2 cellular contexts compared by ENCODE assay signal in genomic region chr15:98799461-98799971, GRCh38.
TF ChIP-seq lines count a peak whose summit lies in the region.

No MANE protein-coding gene starts in this region.

TF ChIP-seq in A549, 52 proteins besides CTCF, POLR2A, EP300 and RAD21 (continued from another document):
- TF ChIP-seq TP53 (CRISPR knock-in tag; IDR thresholded peaks at IDR 0.05) (no peak), SREBF2 (IDR thresholded peaks at IDR 0.05) (no peak), CEBPB (IDR thresholded peaks at IDR 0.05) (peak; percentile 76 to 91; a peak in 3 of 4 replicates), BHLHE40 (IDR thresholded peaks at IDR 0.05; ENCODE audit: low read depth, low read length) (no peak), FOXS1 (CRISPR knock-in tag; IDR thresholded peaks at IDR 0.05) (no peak), FOSL2 (IDR thresholded peaks at IDR 0.05) (no peak), FOSL2 (CRISPR knock-in tag; IDR thresholded peaks at IDR 0.05) (no peak), KDM1A (IDR thresholded peaks at IDR 0.05; ENCODE audit: low read depth) (no peak), MAX (IDR thresholded peaks at IDR 0.05) (peak; percentile 52; the same call in 1 of the 2 replicates), ZSCAN20 (CRISPR knock-in tag; IDR thresholded peaks at IDR 0.05) (no peak), TFCP2L1 (CRISPR knock-in tag; IDR thresholded peaks at IDR 0.05) (no peak), HOXB5 (CRISPR knock-in tag; IDR thresholded peaks at IDR 0.05) (no peak), JUN (IDR thresholded peaks at IDR 0.05) (peak in 1 of 2 experiments; percentile 26; a peak in 1 of 5 replicates), PHF8 (IDR thresholded peaks at IDR 0.05; ENCODE audit: borderline replicate concordance, low read depth) (no peak)
- TF ChIP-seq, protein P1, sequence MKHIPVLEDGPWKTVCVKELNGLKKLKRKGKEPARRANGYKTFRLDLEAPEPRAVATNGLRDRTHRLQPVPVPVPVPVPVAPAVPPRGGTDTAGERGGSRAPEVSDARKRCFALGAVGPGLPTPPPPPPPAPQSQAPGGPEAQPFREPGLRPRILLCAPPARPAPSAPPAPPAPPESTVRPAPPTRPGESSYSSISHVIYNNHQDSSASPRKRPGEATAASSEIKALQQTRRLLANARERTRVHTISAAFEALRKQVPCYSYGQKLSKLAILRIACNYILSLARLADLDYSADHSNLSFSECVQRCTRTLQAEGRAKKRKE (CRISPR knock-in tag; IDR thresholded peaks at IDR 0.05; ENCODE audit: low read depth) = no peak
- TF ChIP-seq, protein P2, sequence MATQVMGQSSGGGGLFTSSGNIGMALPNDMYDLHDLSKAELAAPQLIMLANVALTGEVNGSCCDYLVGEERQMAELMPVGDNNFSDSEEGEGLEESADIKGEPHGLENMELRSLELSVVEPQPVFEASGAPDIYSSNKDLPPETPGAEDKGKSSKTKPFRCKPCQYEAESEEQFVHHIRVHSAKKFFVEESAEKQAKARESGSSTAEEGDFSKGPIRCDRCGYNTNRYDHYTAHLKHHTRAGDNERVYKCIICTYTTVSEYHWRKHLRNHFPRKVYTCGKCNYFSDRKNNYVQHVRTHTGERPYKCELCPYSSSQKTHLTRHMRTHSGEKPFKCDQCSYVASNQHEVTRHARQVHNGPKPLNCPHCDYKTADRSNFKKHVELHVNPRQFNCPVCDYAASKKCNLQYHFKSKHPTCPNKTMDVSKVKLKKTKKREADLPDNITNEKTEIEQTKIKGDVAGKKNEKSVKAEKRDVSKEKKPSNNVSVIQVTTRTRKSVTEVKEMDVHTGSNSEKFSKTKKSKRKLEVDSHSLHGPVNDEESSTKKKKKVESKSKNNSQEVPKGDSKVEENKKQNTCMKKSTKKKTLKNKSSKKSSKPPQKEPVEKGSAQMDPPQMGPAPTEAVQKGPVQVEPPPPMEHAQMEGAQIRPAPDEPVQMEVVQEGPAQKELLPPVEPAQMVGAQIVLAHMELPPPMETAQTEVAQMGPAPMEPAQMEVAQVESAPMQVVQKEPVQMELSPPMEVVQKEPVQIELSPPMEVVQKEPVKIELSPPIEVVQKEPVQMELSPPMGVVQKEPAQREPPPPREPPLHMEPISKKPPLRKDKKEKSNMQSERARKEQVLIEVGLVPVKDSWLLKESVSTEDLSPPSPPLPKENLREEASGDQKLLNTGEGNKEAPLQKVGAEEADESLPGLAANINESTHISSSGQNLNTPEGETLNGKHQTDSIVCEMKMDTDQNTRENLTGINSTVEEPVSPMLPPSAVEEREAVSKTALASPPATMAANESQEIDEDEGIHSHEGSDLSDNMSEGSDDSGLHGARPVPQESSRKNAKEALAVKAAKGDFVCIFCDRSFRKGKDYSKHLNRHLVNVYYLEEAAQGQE (IDR thresholded peaks at IDR 0.05) = no peak

TF ChIP-seq in HepG2, 621 proteins besides CTCF, POLR2A, EP300 and RAD21 (continued from another document and continues in another):
- TF ChIP-seq, protein P3, sequence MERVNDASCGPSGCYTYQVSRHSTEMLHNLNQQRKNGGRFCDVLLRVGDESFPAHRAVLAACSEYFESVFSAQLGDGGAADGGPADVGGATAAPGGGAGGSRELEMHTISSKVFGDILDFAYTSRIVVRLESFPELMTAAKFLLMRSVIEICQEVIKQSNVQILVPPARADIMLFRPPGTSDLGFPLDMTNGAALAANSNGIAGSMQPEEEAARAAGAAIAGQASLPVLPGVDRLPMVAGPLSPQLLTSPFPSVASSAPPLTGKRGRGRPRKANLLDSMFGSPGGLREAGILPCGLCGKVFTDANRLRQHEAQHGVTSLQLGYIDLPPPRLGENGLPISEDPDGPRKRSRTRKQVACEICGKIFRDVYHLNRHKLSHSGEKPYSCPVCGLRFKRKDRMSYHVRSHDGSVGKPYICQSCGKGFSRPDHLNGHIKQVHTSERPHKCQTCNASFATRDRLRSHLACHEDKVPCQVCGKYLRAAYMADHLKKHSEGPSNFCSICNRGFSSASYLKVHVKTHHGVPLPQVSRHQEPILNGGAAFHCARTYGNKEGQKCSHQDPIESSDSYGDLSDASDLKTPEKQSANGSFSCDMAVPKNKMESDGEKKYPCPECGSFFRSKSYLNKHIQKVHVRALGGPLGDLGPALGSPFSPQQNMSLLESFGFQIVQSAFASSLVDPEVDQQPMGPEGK (CRISPR knock-in tag; IDR thresholded peaks at IDR 0.05) = peak; percentile 88
- TF ChIP-seq, protein P4, sequence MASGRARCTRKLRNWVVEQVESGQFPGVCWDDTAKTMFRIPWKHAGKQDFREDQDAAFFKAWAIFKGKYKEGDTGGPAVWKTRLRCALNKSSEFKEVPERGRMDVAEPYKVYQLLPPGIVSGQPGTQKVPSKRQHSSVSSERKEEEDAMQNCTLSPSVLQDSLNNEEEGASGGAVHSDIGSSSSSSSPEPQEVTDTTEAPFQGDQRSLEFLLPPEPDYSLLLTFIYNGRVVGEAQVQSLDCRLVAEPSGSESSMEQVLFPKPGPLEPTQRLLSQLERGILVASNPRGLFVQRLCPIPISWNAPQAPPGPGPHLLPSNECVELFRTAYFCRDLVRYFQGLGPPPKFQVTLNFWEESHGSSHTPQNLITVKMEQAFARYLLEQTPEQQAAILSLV (CRISPR knock-in tag; IDR thresholded peaks at IDR 0.05; ENCODE audit: borderline replicate concordance) = no peak
- TF ChIP-seq HIVEP1 (CRISPR knock-in tag; IDR thresholded peaks at IDR 0.05) (no peak), KLF13 (CRISPR knock-in tag; IDR thresholded peaks at IDR 0.05) (no peak), SKI (IDR thresholded peaks at IDR 0.05; ENCODE audit: partially characterized antibody) (no peak), SUZ12 (IDR thresholded peaks at IDR 0.05; ENCODE audit: low read depth, low read length) (no peak), TRIM24 (CRISPR knock-in tag; IDR thresholded peaks at IDR 0.05) (no peak), FIP1L1 (IDR thresholded peaks at IDR 0.05; ENCODE audit: borderline replicate concordance, insufficient read depth, low read depth, low read length) (no peak), MAZ (IDR thresholded peaks at IDR 0.05; ENCODE audit: borderline replicate concordance, low read depth, low read length) (no peak), MAZ (CRISPR knock-in tag; IDR thresholded peaks at IDR 0.05; ENCODE audit: low read depth) (no peak), NR2F6 (IDR thresholded peaks at IDR 0.05) (no peak), NR2F6 (CRISPR knock-in tag; IDR thresholded peaks at IDR 0.05) (0 out of 2 replicates have a peak, but pooled peaks have one; percentile 6), ASH2L (IDR thresholded peaks at IDR 0.05; ENCODE audit: insufficient read length, low read depth, low read length) (no peak), KDM6A (CRISPR knock-in tag; IDR thresholded peaks at IDR 0.05; ENCODE audit: low read depth) (no peak), ZNF678 (CRISPR knock-in tag; IDR thresholded peaks at IDR 0.05) (no peak), SOX5 (CRISPR knock-in tag; IDR thresholded peaks at IDR 0.05; ENCODE audit: borderline replicate concordance) (0 out of 2 replicates have a peak, but pooled peaks have one; percentile 41), BRCA1 (CRISPR knock-in tag; IDR thresholded peaks at IDR 0.05) (no peak), PHF8 (CRISPR knock-in tag; IDR thresholded peaks at IDR 0.05) (no peak), ZNF530 (CRISPR knock-in tag; IDR thresholded peaks at IDR 0.05; ENCODE audit: low read depth) (no peak), CCAR2 (optimal IDR thresholded peaks at IDR 0.05; ENCODE audit: low read depth, low read length) (no peak), ONECUT2 (CRISPR knock-in tag; IDR thresholded peaks at IDR 0.05) (no peak), ZNF816 (CRISPR knock-in tag; IDR thresholded peaks at IDR 0.05; ENCODE audit: borderline replicate concordance) (no peak), PRMT3 (CRISPR knock-in tag; IDR thresholded peaks at IDR 0.05; ENCODE audit: borderline replicate concordance, low read depth) (no peak), ZNF20 (CRISPR knock-in tag; IDR thresholded peaks at IDR 0.05) (no peak), ESRRA (CRISPR knock-in tag; IDR thresholded peaks at IDR 0.05; ENCODE audit: low read depth) (no peak), MIXL1 (CRISPR knock-in tag; IDR thresholded peaks at IDR 0.05) (0 out of 2 replicates have a peak, but pooled peaks have one; percentile 14), HDAC1 (CRISPR knock-in tag; IDR thresholded peaks at IDR 0.05) (no peak), FOXA3 (CRISPR knock-in tag; IDR thresholded peaks at IDR 0.05) (peak; percentile 49), POGK (CRISPR knock-in tag; conservative IDR thresholded peaks at IDR 0.05) (0 out of 2 replicates have a peak, but pooled peaks have one; percentile 19), PHF5A (CRISPR knock-in tag; IDR thresholded peaks at IDR 0.05; ENCODE audit: low read depth, unreplicated experiment) (no peak), SRF (IDR thresholded peaks at IDR 0.05; ENCODE audit: low read depth, low read length) (no peak), TMF1 (CRISPR knock-in tag; IDR thresholded peaks at IDR 0.05; ENCODE audit: low read depth) (no peak), JUN (CRISPR knock-in tag; IDR thresholded peaks at IDR 0.05) (no peak), ZKSCAN8 (CRISPR knock-in tag; IDR thresholded peaks at IDR 0.05; ENCODE audit: borderline replicate concordance) (no peak), ZKSCAN1 (IDR thresholded peaks at IDR 0.05; ENCODE audit: low read length) (no peak), ZNF766 (CRISPR knock-in tag; IDR thresholded peaks at IDR 0.05; ENCODE audit: borderline replicate concordance) (no peak), ZNF598 (CRISPR knock-in tag; IDR thresholded peaks at IDR 0.05; ENCODE audit: borderline replicate concordance) (no peak), HOXD1 (CRISPR knock-in tag; IDR thresholded peaks at IDR 0.05) (no peak), FOXA1 (IDR thresholded peaks at IDR 0.05) (no peak), FOXA1 (CRISPR knock-in tag; IDR thresholded peaks at IDR 0.05) (peak; percentile 70), SMAD3 (CRISPR knock-in tag; IDR thresholded peaks at IDR 0.05) (no peak), LCORL (IDR thresholded peaks at IDR 0.05) (no peak), LCORL (CRISPR knock-in tag; IDR thresholded peaks at IDR 0.05) (no peak), PHF21A (CRISPR knock-in tag; IDR thresholded peaks at IDR 0.05) (no peak; the same call in 1 of the 2 replicates)
- TF ChIP-seq, protein P5, sequence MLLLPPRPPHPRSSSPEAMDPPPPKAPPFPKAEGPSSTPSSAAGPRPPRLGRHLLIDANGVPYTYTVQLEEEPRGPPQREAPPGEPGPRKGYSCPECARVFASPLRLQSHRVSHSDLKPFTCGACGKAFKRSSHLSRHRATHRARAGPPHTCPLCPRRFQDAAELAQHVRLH (CRISPR knock-in tag; IDR thresholded peaks at IDR 0.05; ENCODE audit: borderline replicate concordance, low read depth) = no peak
- TF ChIP-seq, protein P6, sequence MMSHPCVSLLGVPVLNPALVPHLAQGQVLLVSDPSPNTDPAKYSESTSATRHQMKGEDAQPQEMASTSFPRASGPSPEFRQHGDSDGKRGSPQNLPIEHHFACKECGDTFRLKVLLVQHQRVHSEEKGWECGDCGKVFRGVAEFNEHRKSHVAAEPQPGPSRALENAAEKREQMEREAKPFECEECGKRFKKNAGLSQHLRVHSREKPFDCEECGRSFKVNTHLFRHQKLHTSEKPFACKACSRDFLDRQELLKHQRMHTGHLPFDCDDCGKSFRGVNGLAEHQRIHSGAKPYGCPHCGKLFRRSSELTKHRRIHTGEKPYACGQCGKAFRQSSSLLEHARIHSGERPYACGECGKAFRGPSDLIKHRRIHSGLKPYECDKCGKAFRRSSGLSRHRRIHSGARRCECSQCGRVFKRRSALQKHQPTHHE (CRISPR knock-in tag; IDR thresholded peaks at IDR 0.05; ENCODE audit: borderline replicate concordance) = no peak
- TF ChIP-seq, protein P7, sequence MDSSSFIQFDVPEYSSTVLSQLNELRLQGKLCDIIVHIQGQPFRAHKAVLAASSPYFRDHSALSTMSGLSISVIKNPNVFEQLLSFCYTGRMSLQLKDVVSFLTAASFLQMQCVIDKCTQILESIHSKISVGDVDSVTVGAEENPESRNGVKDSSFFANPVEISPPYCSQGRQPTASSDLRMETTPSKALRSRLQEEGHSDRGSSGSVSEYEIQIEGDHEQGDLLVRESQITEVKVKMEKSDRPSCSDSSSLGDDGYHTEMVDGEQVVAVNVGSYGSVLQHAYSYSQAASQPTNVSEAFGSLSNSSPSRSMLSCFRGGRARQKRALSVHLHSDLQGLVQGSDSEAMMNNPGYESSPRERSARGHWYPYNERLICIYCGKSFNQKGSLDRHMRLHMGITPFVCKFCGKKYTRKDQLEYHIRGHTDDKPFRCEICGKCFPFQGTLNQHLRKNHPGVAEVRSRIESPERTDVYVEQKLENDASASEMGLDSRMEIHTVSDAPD (CRISPR knock-in tag; IDR thresholded peaks at IDR 0.05) = no peak
- TF ChIP-seq, protein P8, sequence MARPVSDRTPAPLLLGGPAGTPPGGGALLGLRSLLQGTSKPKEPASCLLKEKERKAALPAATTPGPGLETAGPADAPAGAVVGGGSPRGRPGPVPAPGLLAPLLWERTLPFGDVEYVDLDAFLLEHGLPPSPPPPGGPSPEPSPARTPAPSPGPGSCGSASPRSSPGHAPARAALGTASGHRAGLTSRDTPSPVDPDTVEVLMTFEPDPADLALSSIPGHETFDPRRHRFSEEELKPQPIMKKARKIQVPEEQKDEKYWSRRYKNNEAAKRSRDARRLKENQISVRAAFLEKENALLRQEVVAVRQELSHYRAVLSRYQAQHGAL (CRISPR knock-in tag; IDR thresholded peaks at IDR 0.05; ENCODE audit: not compliant biosample characterization) = no peak
- TF ChIP-seq, protein P9, sequence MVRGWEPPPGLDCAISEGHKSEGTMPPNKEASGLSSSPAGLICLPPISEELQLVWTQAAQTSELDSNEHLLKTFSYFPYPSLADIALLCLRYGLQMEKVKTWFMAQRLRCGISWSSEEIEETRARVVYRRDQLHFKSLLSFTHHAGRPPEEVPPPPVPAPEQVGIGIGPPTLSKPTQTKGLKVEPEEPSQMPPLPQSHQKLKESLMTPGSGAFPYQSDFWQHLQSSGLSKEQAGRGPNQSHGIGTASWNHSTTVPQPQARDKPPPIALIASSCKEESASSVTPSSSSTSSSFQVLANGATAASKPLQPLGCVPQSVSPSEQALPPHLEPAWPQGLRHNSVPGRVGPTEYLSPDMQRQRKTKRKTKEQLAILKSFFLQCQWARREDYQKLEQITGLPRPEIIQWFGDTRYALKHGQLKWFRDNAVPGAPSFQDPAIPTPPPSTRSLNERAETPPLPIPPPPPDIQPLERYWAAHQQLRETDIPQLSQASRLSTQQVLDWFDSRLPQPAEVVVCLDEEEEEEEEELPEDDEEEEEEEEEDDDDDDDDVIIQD (CRISPR knock-in tag; IDR thresholded peaks at IDR 0.05; ENCODE audit: low read depth) = 0 out of 2 replicates have a peak, but pooled peaks have one; percentile 20
- TF ChIP-seq, protein P10, sequence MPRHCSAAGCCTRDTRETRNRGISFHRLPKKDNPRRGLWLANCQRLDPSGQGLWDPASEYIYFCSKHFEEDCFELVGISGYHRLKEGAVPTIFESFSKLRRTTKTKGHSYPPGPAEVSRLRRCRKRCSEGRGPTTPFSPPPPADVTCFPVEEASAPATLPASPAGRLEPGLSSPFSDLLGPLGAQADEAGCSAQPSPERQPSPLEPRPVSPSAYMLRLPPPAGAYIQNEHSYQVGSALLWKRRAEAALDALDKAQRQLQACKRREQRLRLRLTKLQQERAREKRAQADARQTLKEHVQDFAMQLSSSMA (CRISPR knock-in tag; IDR thresholded peaks at IDR 0.05) = no peak
